Comparison of ENCODE assay signal across 17 cellular contexts in the genomic region with DNA sequence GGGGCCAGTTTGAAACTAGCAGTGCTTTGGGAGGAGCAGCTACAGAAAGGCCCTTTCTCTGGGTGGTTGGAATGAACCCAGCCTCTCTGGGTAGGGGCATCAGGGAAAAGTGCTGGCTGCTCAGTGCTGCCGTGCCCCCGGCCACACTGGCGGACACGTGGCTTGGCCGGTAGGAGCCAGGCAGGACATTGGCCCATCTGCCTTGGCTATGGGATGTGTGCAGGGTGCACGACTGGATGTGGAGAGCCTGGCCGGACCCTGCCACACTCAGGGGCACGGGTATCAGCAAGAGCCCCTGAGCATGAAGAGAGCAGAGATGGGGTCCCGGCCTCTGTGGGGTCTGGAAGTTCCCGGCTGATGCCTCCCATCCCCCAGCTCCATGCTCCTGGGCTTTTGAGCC.
"Had no signal": no experiment of that assay in that cellular context is flagged by ENCODE, and none has a peak within 500 bp of the region (broad histone marks: within the 10 kb centered on the region; RNA-seq: fewer than 3 reads in every experiment).

No MANE protein-coding gene starts in this region.

- H3K27ac ChIP-seq: coronary artery, epithelial cell of prostate, gastrocnemius medialis, heart right ventricle, left lung, sigmoid colon, skin epidermis, tibial artery, upper lobe of left lung, uterus had no signal

- DNase-seq: effector memory CD4-positive, alpha-beta T cell; gastrocnemius medialis; heart right ventricle; islet precursor cell; naive thymus-derived CD4-positive, alpha-beta T cell; sigmoid colon; stimulated activated CD4-positive, alpha-beta T cell treated with anti-CD3 and anti-CD28 coated beads, Interleukin-2, amount 100 ng/mL, for 24 hours; stimulated activated naive CD4-positive, alpha-beta T cell treated with Interleukin-2 at 50 U/mL for 16 hours; tibial artery; uterus had no signal

- H3K36me3 ChIP-seq: gastrocnemius medialis, uterus had no signal

- ATAC-seq: gastrocnemius medialis; naive thymus-derived CD4-positive, alpha-beta T cell had no signal

- H3K4me1 ChIP-seq: gastrocnemius medialis, left lung, tibial artery, upper lobe of left lung, uterus had no signal

- H3K4me3 Mint-ChIP-seq: naive thymus-derived CD4-positive, alpha-beta T cell had no signal

- H3K27ac Mint-ChIP-seq: naive thymus-derived CD4-positive, alpha-beta T cell had no signal

- H3K4me3 ChIP-seq: coronary artery, esophagus muscularis mucosa, gastrocnemius medialis, heart right ventricle, left lung, lung, sigmoid colon, skin epidermis, tibial artery, upper lobe of left lung, uterus had no signal

- H3K9me3 ChIP-seq: esophagus muscularis mucosa, gastrocnemius medialis, left lung, sigmoid colon, tibial artery, upper lobe of left lung, uterus had no signal

- H3K27me3 ChIP-seq: esophagus muscularis mucosa, gastrocnemius medialis, heart right ventricle, sigmoid colon, tibial artery, upper lobe of left lung, uterus had no signal
